In genomic region chr3:127979473-127979872, GRCh38 we compare ENCODE assay signal across 33 cellular contexts.
"Had no signal": no experiment of that assay in that cellular context is flagged by ENCODE, and none has a peak within 500 bp of the region (broad histone marks: within the 10 kb centered on the region; RNA-seq: fewer than 3 reads in every experiment).

No MANE protein-coding gene starts in this region.

- DNase-seq: Karpas-422, Kasumi-1, MG63, MM.1S, NCI-H1048, NCI-H1092, NCI-H1092 treated with DMSO at 0.1 percent for 48 hours, NCI-H1105, NCI-H1105 treated with DMSO at 0.1 percent for 48 hours, NCI-H1417, NCI-H1417 treated with DMSO at 0.1 percent for 48 hours, NCI-H1436, NCI-H1436 treated with DMSO at 0.1 percent for 48 hours, NCI-H146, NCI-H1694, NCI-H1694 treated with DMSO at 0.1 percent for 48 hours, NCI-H187, NCI-H187 treated with DMSO at 0.1 percent for 48 hours, NCI-H1930, NCI-H2029, NCI-H2029 treated with DMSO at 0.1 percent for 48 hours, NCI-H2081, NCI-H2081 treated with DMSO at 0.1 percent for 48 hours, NCI-H2107, NCI-H2171, NCI-H2171 treated with DMSO at 0.1 percent for 48 hours, NCI-H2227 treated with DMSO at 0.1 percent for 48 hours, NCI-H226, NCI-H345, NCI-H446, NCI-H446 treated with DMSO at 0.1 percent for 48 hours, NCI-H510A, NCI-H510A treated with DMSO at 0.1 percent for 48 hours had no signal
